Comparison of ENCODE assay signal across 24 cellular contexts in genomic region chr2:39215545-39215944, GRCh38. TPM values are rescaled to one million over a fixed set of nuclear protein-coding genes. Genes with fewer than 3 reads are reported as not detected.
DNase-seq lines count a peak whose midpoint lies in the region; ATAC-seq and TF ChIP-seq lines count a peak whose summit lies in the region.
"Had no signal": no experiment of that assay in that cellular context is flagged by ENCODE, and none has a peak within 500 bp of the region (broad histone marks: within the 10 kb centered on the region; RNA-seq: fewer than 3 reads in every experiment).

No MANE protein-coding gene starts in this region.

- H2AFZ ChIP-seq in Loucy (ENCODE audit: low read length), result no peak overlapping the region
- H2AFZ ChIP-seq: GM23338 had no signal

- no peak overlapping the region for H3K4me3 ChIP-seq in Loucy (ENCODE audit: low read length, poor library complexity, severe bottlenecking)
- H3K4me3 ChIP-seq: A549, GM23338, psoas muscle, upper lobe of left lung had no signal

- no peak for ATAC-seq in activated CD8-positive, alpha-beta memory T cell treated with anti-CD3 and anti-CD28 coated beads, Interleukin-2, amount 10 ng/mL, durations not matched to agents 7 days and 5 days
- ATAC-seq in stimulated activated effector memory CD8-positive, alpha-beta T cell treated with anti-CD3 and anti-CD28 coated beads, Interleukin-12 subunit alpha, Interleukin-12 subunit beta, amount 100 ng/mL, for 72 hours, result peak; percentile 46
- ATAC-seq in HG03439 (IDR thresholded peaks at IDR 0.05; ENCODE audit: unreplicated experiment) (no peak), HG02970 (IDR thresholded peaks at IDR 0.05; ENCODE audit: low FRiP score, unreplicated experiment) (no peak)
- ATAC-seq: A549; effector memory CD8-positive, alpha-beta T cell; esophagus mucosa; GM23338; psoas muscle had no signal

- H3K27ac Mint-ChIP-seq in activated CD8-positive, alpha-beta memory T cell treated with anti-CD3 and anti-CD28 coated beads, Interleukin-2, amount 10 ng/mL, durations not matched to agents 7 days and 5 days, result peak overlapping the region; percentile 97
- H3K27ac Mint-ChIP-seq in activated naive CD8-positive, alpha-beta T cell treated with anti-CD3 and anti-CD28 coated beads for 36 hours, result peak overlapping the region; percentile 92
- H3K27ac Mint-ChIP-seq in stimulated activated effector memory CD8-positive, alpha-beta T cell treated with anti-CD3 and anti-CD28 coated beads, Interleukin-12 subunit alpha, Interleukin-12 subunit beta, amount 100 ng/mL, for 72 hours, result peak overlapping the region; percentile 95
- H3K27ac Mint-ChIP-seq: B cell, GM23338, memory B cell had no signal

- H3K9me2 ChIP-seq in Loucy (replicated peaks; ENCODE audit: low read depth, low read length), result no peaks in the 10 kb centered on the region

- no peak for TF ChIP-seq CTCF in Loucy (conservative IDR thresholded peaks at IDR 0.05; ENCODE audit: low read length)

- no peaks in the 10 kb centered on the region for H3K27me3 Mint-ChIP-seq in activated CD8-positive, alpha-beta memory T cell treated with anti-CD3 and anti-CD28 coated beads, Interleukin-2, amount 10 ng/mL, durations not matched to agents 7 days and 5 days
- H3K27me3 Mint-ChIP-seq in activated naive CD8-positive, alpha-beta T cell treated with anti-CD3 and anti-CD28 coated beads for 36 hours, result no peaks in the 10 kb centered on the region
- H3K27me3 Mint-ChIP-seq: B cell; effector memory CD8-positive, alpha-beta T cell; memory B cell had no signal

- H3K9me3 Mint-ChIP-seq in activated CD8-positive, alpha-beta memory T cell treated with anti-CD3 and anti-CD28 coated beads, Interleukin-2, amount 10 ng/mL, durations not matched to agents 7 days and 5 days (ENCODE audit: low read depth), result peaks cover 3% of the 10 kb centered on the region
- peaks cover 6% of the 10 kb centered on the region for H3K9me3 Mint-ChIP-seq in activated naive CD8-positive, alpha-beta T cell treated with anti-CD3 and anti-CD28 coated beads for 36 hours
- no peaks in the 10 kb centered on the region for H3K9me3 Mint-ChIP-seq in stimulated activated effector memory CD8-positive, alpha-beta T cell treated with anti-CD3 and anti-CD28 coated beads, Interleukin-12 subunit alpha, Interleukin-12 subunit beta, amount 100 ng/mL, for 72 hours
- H3K9me3 Mint-ChIP-seq: effector memory CD8-positive, alpha-beta T cell; GM23338; memory B cell had no signal

- H3F3A ChIP-seq in Loucy (ENCODE audit: low read depth), result peaks cover 11% of the 10 kb centered on the region

- no peak overlapping the region for H3K4me3 Mint-ChIP-seq in activated CD8-positive, alpha-beta memory T cell treated with anti-CD3 and anti-CD28 coated beads, Interleukin-2, amount 10 ng/mL, durations not matched to agents 7 days and 5 days
- no peak overlapping the region for H3K4me3 Mint-ChIP-seq in activated naive CD8-positive, alpha-beta T cell treated with anti-CD3 and anti-CD28 coated beads for 36 hours
- peak overlapping the region; percentile 61 for H3K4me3 Mint-ChIP-seq in stimulated activated effector memory CD8-positive, alpha-beta T cell treated with anti-CD3 and anti-CD28 coated beads, Interleukin-12 subunit alpha, Interleukin-12 subunit beta, amount 100 ng/mL, for 72 hours
- H3K4me3 Mint-ChIP-seq: B cell, GM23338, memory B cell had no signal

- H3K4me2 ChIP-seq in Loucy (ENCODE audit: low read depth, low read length, poor library complexity, severe bottlenecking), result peak overlapping the region; percentile 79
- H3K4me2 ChIP-seq: A549, GM23338 had no signal

- peaks cover 41% of the 10 kb centered on the region for H3K36me3 Mint-ChIP-seq in activated CD8-positive, alpha-beta memory T cell treated with anti-CD3 and anti-CD28 coated beads, Interleukin-2, amount 10 ng/mL, durations not matched to agents 7 days and 5 days
- peaks cover 7% of the 10 kb centered on the region for H3K36me3 Mint-ChIP-seq in activated naive CD8-positive, alpha-beta T cell treated with anti-CD3 and anti-CD28 coated beads for 36 hours
- H3K36me3 Mint-ChIP-seq in stimulated activated effector memory CD8-positive, alpha-beta T cell treated with anti-CD3 and anti-CD28 coated beads, Interleukin-12 subunit alpha, Interleukin-12 subunit beta, amount 100 ng/mL, for 72 hours, result peaks cover 15% of the 10 kb centered on the region

- H3K79me2 ChIP-seq in Loucy (ENCODE audit: insufficient read depth, low read length), result no peaks in the 10 kb centered on the region

- H3K9ac ChIP-seq in Loucy (ENCODE audit: low read depth, low read length, poor library complexity, severe bottlenecking), result peak overlapping the region; percentile 56

- no peak for DNase-seq in activated CD8-positive, alpha-beta memory T cell treated with anti-CD3 and anti-CD28 coated beads, Interleukin-2, amount 10 ng/mL, durations not matched to agents 7 days and 5 days
- no peak for DNase-seq in activated CD8-positive, alpha-beta memory T cell treated with anti-CD3 and anti-CD28 coated beads, Interleukin-2, amount 50 U/mL, for 48 hours
- no peak for DNase-seq in activated naive CD8-positive, alpha-beta T cell treated with anti-CD3 and anti-CD28 coated beads for 36 hours
- DNase-seq in stimulated activated effector memory CD8-positive, alpha-beta T cell treated with anti-CD3 and anti-CD28 coated beads, Interleukin-12 subunit alpha, Interleukin-12 subunit beta, amount 100 ng/mL, for 72 hours (ENCODE audit: low spot score in 2 of 2), result no peak
- no peak for DNase-seq in central memory CD4-positive, alpha-beta T cell
- DNase-seq: activated CD4-positive, alpha-beta T cell treated with anti-CD3 and anti-CD28 coated beads for 4 hours; amniotic stem cell; COR-L47; DMS79 treated with DMSO at 0.1 percent for 48 hours; effector memory CD8-positive, alpha-beta T cell; NCI-H510A treated with DMSO at 0.1 percent for 48 hours; NK-92 treated with Interleukin-12 subunit alpha and Interleukin-12 subunit beta, amount 100 ng/mL, for 24 hours; psoas muscle; stimulated activated CD8-positive, alpha-beta memory T cell treated with anti-CD3 and anti-CD28 coated beads, Interleukin-4, amount 100 ng/mL, for 48 hours; upper lobe of left lung had no signal

- H3K4me1 ChIP-seq in Loucy (ENCODE audit: insufficient read depth, low read length, poor library complexity, severe bottlenecking), result peaks cover 55% of the 10 kb centered on the region
- H3K4me1 ChIP-seq: A549, psoas muscle, upper lobe of left lung had no signal

- no peaks in the 10 kb centered on the region for H3K9me3 ChIP-seq in Loucy (ENCODE audit: insufficient read depth, low read depth, low read length)
- H3K9me3 ChIP-seq: A549, psoas muscle, upper lobe of left lung had no signal

- H3K4me1 Mint-ChIP-seq in activated CD8-positive, alpha-beta memory T cell treated with anti-CD3 and anti-CD28 coated beads, Interleukin-2, amount 10 ng/mL, durations not matched to agents 7 days and 5 days, result peaks cover 86% of the 10 kb centered on the region
- H3K4me1 Mint-ChIP-seq in activated naive CD8-positive, alpha-beta T cell treated with anti-CD3 and anti-CD28 coated beads for 36 hours, result peaks cover 53% of the 10 kb centered on the region
- H3K4me1 Mint-ChIP-seq in stimulated activated effector memory CD8-positive, alpha-beta T cell treated with anti-CD3 and anti-CD28 coated beads, Interleukin-12 subunit alpha, Interleukin-12 subunit beta, amount 100 ng/mL, for 72 hours, result peaks cover 60% of the 10 kb centered on the region

- H4K20me1 ChIP-seq in Loucy (ENCODE audit: insufficient read depth, low read length, poor library complexity, severe bottlenecking), result no peaks in the 10 kb centered on the region

- CTCF ChIA-PET in activated CD8-positive, alpha-beta memory T cell treated with anti-CD3 and anti-CD28 coated beads, Interleukin-2, amount 10 ng/mL, durations not matched to agents 7 days and 5 days (lab: Charles Lee), result interaction anchor here (1.0 to 7.3 kb wide), 8 partner anchors 10 to 116 kb away, joined by 3 to 59 read pairs (median 4); partner anchors contain the start of gene SOS1

- H3K27me3 ChIP-seq in Loucy (ENCODE audit: insufficient read depth, low read length, poor library complexity, severe bottlenecking), result no peaks in the 10 kb centered on the region
- H3K27me3 ChIP-seq: upper lobe of left lung had no signal

- no peaks in the 10 kb centered on the region for H3K36me3 ChIP-seq in Loucy (ENCODE audit: insufficient read depth, low read length)
- H3K36me3 ChIP-seq: upper lobe of left lung had no signal

RNA-seq across cellular contexts. Expression of gene CDKL4, which starts 28.2 kb away (rescaled TPM):
- 1 to 10 TPM in 1 of 2 experiments, under 1 TPM in 1; 0.32 to 1.1 TPM for total RNA-seq in activated CD8-positive, alpha-beta memory T cell treated with anti-CD3 and anti-CD28 coated beads, Interleukin-2, amount 10 ng/mL, durations not matched to agents 7 days and 5 days
- under 1 TPM in 1 of 2 experiments, not detected in 1; 0.22 TPM for total RNA-seq in activated naive CD8-positive, alpha-beta T cell treated with anti-CD3 and anti-CD28 coated beads for 36 hours
- total RNA-seq: B cell, MCF 10A had no signal
